3 cellular contexts compared by ENCODE assay signal in genomic region chr1:2404890-2405511, GRCh38.
A peak's percentile ranks its signal among the peaks of the same experiment; 100 is the strongest.
TF ChIP-seq lines count a peak whose summit lies in the region.

No MANE protein-coding gene starts in this region.

TF ChIP-seq in GM23338, 12 proteins besides CTCF, POLR2A, EP300 and RAD21 (continues in another document):
- TF ChIP-seq ZNF462 (CRISPR knock-in tag; IDR thresholded peaks at IDR 0.05): no peak

TF ChIP-seq in PFSK-1, 5 proteins besides CTCF, POLR2A, EP300 and RAD21:
- TF ChIP-seq FOXP2 (optimal IDR thresholded peaks at IDR 0.05; ENCODE audit: borderline replicate concordance, extremely low read depth, extremely low read length, insufficient read depth): no peak
- no peak for TF ChIP-seq SIN3A (IDR thresholded peaks at IDR 0.05; ENCODE audit: borderline replicate concordance, insufficient read depth, low read length)
- TF ChIP-seq, protein P1, sequence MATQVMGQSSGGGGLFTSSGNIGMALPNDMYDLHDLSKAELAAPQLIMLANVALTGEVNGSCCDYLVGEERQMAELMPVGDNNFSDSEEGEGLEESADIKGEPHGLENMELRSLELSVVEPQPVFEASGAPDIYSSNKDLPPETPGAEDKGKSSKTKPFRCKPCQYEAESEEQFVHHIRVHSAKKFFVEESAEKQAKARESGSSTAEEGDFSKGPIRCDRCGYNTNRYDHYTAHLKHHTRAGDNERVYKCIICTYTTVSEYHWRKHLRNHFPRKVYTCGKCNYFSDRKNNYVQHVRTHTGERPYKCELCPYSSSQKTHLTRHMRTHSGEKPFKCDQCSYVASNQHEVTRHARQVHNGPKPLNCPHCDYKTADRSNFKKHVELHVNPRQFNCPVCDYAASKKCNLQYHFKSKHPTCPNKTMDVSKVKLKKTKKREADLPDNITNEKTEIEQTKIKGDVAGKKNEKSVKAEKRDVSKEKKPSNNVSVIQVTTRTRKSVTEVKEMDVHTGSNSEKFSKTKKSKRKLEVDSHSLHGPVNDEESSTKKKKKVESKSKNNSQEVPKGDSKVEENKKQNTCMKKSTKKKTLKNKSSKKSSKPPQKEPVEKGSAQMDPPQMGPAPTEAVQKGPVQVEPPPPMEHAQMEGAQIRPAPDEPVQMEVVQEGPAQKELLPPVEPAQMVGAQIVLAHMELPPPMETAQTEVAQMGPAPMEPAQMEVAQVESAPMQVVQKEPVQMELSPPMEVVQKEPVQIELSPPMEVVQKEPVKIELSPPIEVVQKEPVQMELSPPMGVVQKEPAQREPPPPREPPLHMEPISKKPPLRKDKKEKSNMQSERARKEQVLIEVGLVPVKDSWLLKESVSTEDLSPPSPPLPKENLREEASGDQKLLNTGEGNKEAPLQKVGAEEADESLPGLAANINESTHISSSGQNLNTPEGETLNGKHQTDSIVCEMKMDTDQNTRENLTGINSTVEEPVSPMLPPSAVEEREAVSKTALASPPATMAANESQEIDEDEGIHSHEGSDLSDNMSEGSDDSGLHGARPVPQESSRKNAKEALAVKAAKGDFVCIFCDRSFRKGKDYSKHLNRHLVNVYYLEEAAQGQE (IDR thresholded peaks at IDR 0.05; ENCODE audit: insufficient read depth in 1 of 2, low read depth in 2 of 2, low read length in 2 of 2): no peak
- peak; percentile 55; the same call in 1 of the 2 replicates for TF ChIP-seq POLR2AphosphoS5 (IDR thresholded peaks at IDR 0.05; ENCODE audit: low read depth, low read length)
- no peak for TF ChIP-seq TAF1 (IDR thresholded peaks at IDR 0.05; ENCODE audit: borderline replicate concordance, insufficient read depth, low read length)

TF ChIP-seq in endothelial cell of umbilical vein, 7 proteins besides CTCF, POLR2A, EP300 and RAD21:
- TF ChIP-seq MYC (IDR thresholded peaks at IDR 0.05; ENCODE audit: low read depth, low read length) (no peak), POLR2AphosphoS5 (IDR thresholded peaks at IDR 0.05; ENCODE audit: insufficient read depth, low read depth, low read length) (no peak), MAX (IDR thresholded peaks at IDR 0.05; ENCODE audit: insufficient read depth, insufficient read length) (no peak), EZH2 (IDR thresholded peaks at IDR 0.05; ENCODE audit: borderline replicate concordance, low read depth, low read length, severe bottlenecking) (no peak), GATA2 (IDR thresholded peaks at IDR 0.05; ENCODE audit: insufficient read depth, insufficient read length, low read depth, low read length) (no peak), JUN (IDR thresholded peaks at IDR 0.05; ENCODE audit: borderline replicate concordance, insufficient read depth, insufficient read length, low read depth) (no peak)
